31 cellular contexts compared by ENCODE assay signal in genomic region chr11:129618046-129618569, GRCh38.
"Had no signal": no experiment of that assay in that cellular context is flagged by ENCODE, and none has a peak within 500 bp of the region (broad histone marks: within the 10 kb centered on the region; RNA-seq: fewer than 3 reads in every experiment).

No MANE protein-coding gene starts in this region.

- ATAC-seq: activated CD4-positive, alpha-beta T cell treated with anti-CD3 and anti-CD28 coated beads for 36 hours; activated CD8-positive, alpha-beta memory T cell treated with anti-CD3 and anti-CD28 coated beads, Interleukin-2, amount 10 ng/mL, durations not matched to agents 7 days and 5 days; activated CD8-positive, alpha-beta T cell treated with anti-CD3 and anti-CD28 coated beads, Interleukin-2, amount 10 ng/mL, durations not matched to agents 7 days and 5 days; foreskin keratinocyte; gastrocnemius medialis; heart left ventricle had no signal

- H3K9me3 ChIP-seq: ascending aorta, breast epithelium, colonic mucosa, gastrocnemius medialis, heart left ventricle had no signal

- H3K27ac ChIP-seq: ascending aorta, cardiac muscle cell, colonic mucosa, foreskin keratinocyte, gastrocnemius medialis, heart left ventricle had no signal

- H3K27ac Mint-ChIP-seq: activated CD4-positive, alpha-beta memory T cell treated with anti-CD3 and anti-CD28 coated beads for 36 hours; activated CD4-positive, alpha-beta T cell treated with anti-CD3 and anti-CD28 coated beads for 36 hours; activated CD4-positive, alpha-beta T cell treated with anti-CD3 and anti-CD28 coated beads, Interleukin-2, amount 10 ng/mL, durations not matched to agents 24 days and 14 days; activated CD8-positive, alpha-beta memory T cell treated with anti-CD3 and anti-CD28 coated beads, Interleukin-2, amount 10 ng/mL, durations not matched to agents 7 days and 5 days; activated CD8-positive, alpha-beta T cell treated with anti-CD3 and anti-CD28 coated beads, Interleukin-2, amount 10 ng/mL, durations not matched to agents 7 days and 5 days; activated naive CD4-positive, alpha-beta T cell treated with anti-CD3 and anti-CD28 coated beads for 36 hours; activated naive CD4-positive, alpha-beta T cell treated with anti-CD3 and anti-CD28 coated beads, Interleukin-2, amount 50 U/mL, for 24 hours; activated naive CD8-positive, alpha-beta T cell treated with anti-CD3 and anti-CD28 coated beads, Interleukin-2, amount 10 ng/mL, durations not matched to agents 7 days and 5 days; activated T-helper 1 cell treated with anti-CD3 and anti-CD28 coated beads, Interleukin-12 subunit alpha, Interleukin-12 subunit beta, Interleukin-2, Interleukin-4 antibody, amounts not matched to agents 30 ng/mL and 10 ng/mL and 1 ng/mL, durations not matched to agents 14 hours and 24 hours and 36 hours; activated T-helper 2 cell treated with anti-CD3 and anti-CD28 coated beads, Interferon-gamma antibody, Interleukin-2, Interleukin-4, amounts not matched to agents 10 μg/mL and 5 μg/mL and 100 μg/mL, durations not matched to agents 14 hours and 24 hours and 36 hours; brain; endodermal cell had no signal

- H3K9me3 Mint-ChIP-seq: activated CD4-positive, alpha-beta memory T cell treated with anti-CD3 and anti-CD28 coated beads for 36 hours; activated CD4-positive, alpha-beta T cell treated with anti-CD3 and anti-CD28 coated beads, Interleukin-2, amount 10 ng/mL, durations not matched to agents 24 days and 14 days; activated naive CD4-positive, alpha-beta T cell treated with anti-CD3 and anti-CD28 coated beads for 36 hours; activated naive CD4-positive, alpha-beta T cell treated with anti-CD3 and anti-CD28 coated beads, Interleukin-2, amount 50 U/mL, for 24 hours; activated naive CD8-positive, alpha-beta T cell treated with anti-CD3 and anti-CD28 coated beads, Interleukin-2, amount 10 ng/mL, durations not matched to agents 7 days and 5 days; activated T-helper 1 cell treated with anti-CD3 and anti-CD28 coated beads, Interleukin-12 subunit alpha, Interleukin-12 subunit beta, Interleukin-2, Interleukin-4 antibody, amounts not matched to agents 30 ng/mL and 10 ng/mL and 1 ng/mL, durations not matched to agents 14 hours and 24 hours and 36 hours; activated T-helper 2 cell treated with anti-CD3 and anti-CD28 coated beads, Interferon-gamma antibody, Interleukin-2, Interleukin-4, amounts not matched to agents 10 μg/mL and 5 μg/mL and 100 μg/mL, durations not matched to agents 14 hours and 24 hours and 36 hours; brain; endodermal cell had no signal

- H3K36me3 ChIP-seq: ascending aorta, breast epithelium, cardiac muscle cell, colonic mucosa, gastrocnemius medialis, heart left ventricle had no signal

- H3K27me3 ChIP-seq: ascending aorta, breast epithelium, cardiac muscle cell, colonic mucosa, foreskin keratinocyte, gastrocnemius medialis had no signal

- H3K4me1 Mint-ChIP-seq: activated CD4-positive, alpha-beta T cell treated with anti-CD3 and anti-CD28 coated beads for 36 hours; activated CD4-positive, alpha-beta T cell treated with anti-CD3 and anti-CD28 coated beads, Interleukin-2, amount 10 ng/mL, durations not matched to agents 24 days and 14 days; activated CD8-positive, alpha-beta memory T cell treated with anti-CD3 and anti-CD28 coated beads, Interleukin-2, amount 10 ng/mL, durations not matched to agents 7 days and 5 days; activated naive CD4-positive, alpha-beta T cell treated with anti-CD3 and anti-CD28 coated beads, Interleukin-2, amount 50 U/mL, for 24 hours; activated naive CD8-positive, alpha-beta T cell treated with anti-CD3 and anti-CD28 coated beads, Interleukin-2, amount 10 ng/mL, durations not matched to agents 7 days and 5 days; brain; endodermal cell had no signal

- H3K4me1 ChIP-seq: ascending aorta, colonic mucosa, foreskin keratinocyte, gastrocnemius medialis, heart left ventricle had no signal

- H3K27me3 Mint-ChIP-seq: activated CD4-positive, alpha-beta memory T cell treated with anti-CD3 and anti-CD28 coated beads for 36 hours; activated naive CD4-positive, alpha-beta T cell treated with anti-CD3 and anti-CD28 coated beads, Interleukin-2, amount 50 U/mL, for 24 hours had no signal

- DNase-seq: activated CD4-positive, alpha-beta memory T cell treated with anti-CD3 and anti-CD28 coated beads for 36 hours; activated CD4-positive, alpha-beta T cell treated with anti-CD3 and anti-CD28 coated beads for 36 hours; activated CD4-positive, alpha-beta T cell treated with anti-CD3 and anti-CD28 coated beads, Interleukin-2, amount 10 ng/mL, durations not matched to agents 24 days and 14 days; activated CD4-positive, CD25-positive, alpha-beta regulatory T cell; activated CD4-positive, CD25-positive, alpha-beta regulatory T cell treated with anti-CD3 and anti-CD28 coated beads, Interleukin-2, amount 50 U/mL, for 72 hours; activated CD8-positive, alpha-beta memory T cell treated with anti-CD3 and anti-CD28 coated beads, Interleukin-2, amount 10 ng/mL, durations not matched to agents 7 days and 5 days; activated CD8-positive, alpha-beta memory T cell treated with anti-CD3 and anti-CD28 coated beads, Interleukin-2, amount 50 U/mL, for 4 hours; activated CD8-positive, alpha-beta T cell treated with anti-CD3 and anti-CD28 coated beads, Interleukin-2, amount 10 ng/mL, durations not matched to agents 7 days and 5 days; activated effector memory CD4-positive, alpha-beta T cell treated with anti-CD3 and anti-CD28 coated beads, Interleukin-2, amount 50 U/mL, for 16 hours; activated naive CD4-positive, alpha-beta T cell treated with anti-CD3 and anti-CD28 coated beads for 36 hours; activated naive CD8-positive, alpha-beta T cell treated with anti-CD3 and anti-CD28 coated beads, Interleukin-2, amount 10 ng/mL, durations not matched to agents 7 days and 5 days; activated T-cell treated with anti-CD3 and anti-CD28 coated beads, Interleukin-2, amount 50 U/mL, for 1 hour; activated T-cell treated with anti-CD3 and anti-CD28 coated beads, Interleukin-2, amount 50 U/mL, for 48 hours; central memory CD4-positive, alpha-beta T cell; cerebellar nuclear complex; colonic mucosa; effector memory CD4-positive, alpha-beta T cell; endodermal cell; erythroblast; foreskin keratinocyte; gastrocnemius medialis; glutamatergic neuron; heart left ventricle; T-helper 2 cell had no signal

- H3K4me3 ChIP-seq: ascending aorta, breast epithelium, cardiac muscle cell, colonic mucosa, gastrocnemius medialis, heart left ventricle had no signal

- H3K36me3 Mint-ChIP-seq: activated CD8-positive, alpha-beta memory T cell treated with anti-CD3 and anti-CD28 coated beads, Interleukin-2, amount 10 ng/mL, durations not matched to agents 7 days and 5 days; activated naive CD8-positive, alpha-beta T cell treated with anti-CD3 and anti-CD28 coated beads, Interleukin-2, amount 10 ng/mL, durations not matched to agents 7 days and 5 days; brain had no signal

- H3K4me3 Mint-ChIP-seq: activated CD4-positive, alpha-beta memory T cell treated with anti-CD3 and anti-CD28 coated beads for 36 hours; activated CD4-positive, alpha-beta T cell treated with anti-CD3 and anti-CD28 coated beads for 36 hours; activated CD4-positive, alpha-beta T cell treated with anti-CD3 and anti-CD28 coated beads, Interleukin-2, amount 10 ng/mL, durations not matched to agents 24 days and 14 days; activated CD8-positive, alpha-beta memory T cell treated with anti-CD3 and anti-CD28 coated beads, Interleukin-2, amount 10 ng/mL, durations not matched to agents 7 days and 5 days; activated CD8-positive, alpha-beta T cell treated with anti-CD3 and anti-CD28 coated beads, Interleukin-2, amount 10 ng/mL, durations not matched to agents 7 days and 5 days; activated naive CD4-positive, alpha-beta T cell treated with anti-CD3 and anti-CD28 coated beads for 36 hours; activated naive CD4-positive, alpha-beta T cell treated with anti-CD3 and anti-CD28 coated beads, Interleukin-2, amount 50 U/mL, for 24 hours; activated T-helper 1 cell treated with anti-CD3 and anti-CD28 coated beads, Interleukin-12 subunit alpha, Interleukin-12 subunit beta, Interleukin-2, Interleukin-4 antibody, amounts not matched to agents 30 ng/mL and 10 ng/mL and 1 ng/mL, durations not matched to agents 14 hours and 24 hours and 36 hours; brain; endodermal cell had no signal
